In genomic region chr11:73275381-73275750, GRCh38 we compare ENCODE assay signal across 15 cellular contexts. TPM values are rescaled to one million over a fixed set of nuclear protein-coding genes. Genes with fewer than 3 reads are reported as not detected.
"Had no signal": no experiment of that assay in that cellular context is flagged by ENCODE, and none has a peak within 500 bp of the region (broad histone marks: within the 10 kb centered on the region; RNA-seq: fewer than 3 reads in every experiment).

No MANE protein-coding gene starts in this region.

- H3K36me3 Mint-ChIP-seq: stimulated activated memory B cell treated with anti-CD40 and anti-IgM and Interleukin-4, amounts not matched to agents 10 μg/mL and 1 μg/mL and 100 μg/mL, for 72 hours had no signal

- H3K27ac Mint-ChIP-seq: activated CD4-positive, alpha-beta memory T cell treated with anti-CD3 and anti-CD28 coated beads, Interleukin-2, amount 10 ng/mL, durations not matched to agents 7 days and 5 days; activated T-cell treated with anti-CD3 and anti-CD28 coated beads, Interleukin-2, amount 50 U/mL, for 72 hours; effector memory CD8-positive, alpha-beta T cell; nephron; stimulated activated memory B cell treated with anti-CD40 and anti-IgM and Interleukin-4, amounts not matched to agents 10 μg/mL and 1 μg/mL and 100 μg/mL, for 72 hours had no signal

- H3K4me3 Mint-ChIP-seq: activated CD4-positive, alpha-beta memory T cell treated with anti-CD3 and anti-CD28 coated beads, Interleukin-2, amount 10 ng/mL, durations not matched to agents 7 days and 5 days; activated T-cell treated with anti-CD3 and anti-CD28 coated beads, Interleukin-2, amount 50 U/mL, for 72 hours; central memory CD8-positive, alpha-beta T cell; effector memory CD8-positive, alpha-beta T cell; nephron; stimulated activated memory B cell treated with anti-CD40 and anti-IgM and Interleukin-4, amounts not matched to agents 10 μg/mL and 1 μg/mL and 100 μg/mL, for 72 hours had no signal

- ATAC-seq: activated T-cell treated with anti-CD3 and anti-CD28 coated beads, Interleukin-2, amount 50 U/mL, for 72 hours; effector memory CD8-positive, alpha-beta T cell; lower lobe of right lung; stimulated activated memory B cell treated with anti-CD40 and anti-IgM and Interleukin-4, amounts not matched to agents 10 μg/mL and 1 μg/mL and 100 μg/mL, for 72 hours had no signal

- H3K4me1 Mint-ChIP-seq: activated CD4-positive, alpha-beta memory T cell treated with anti-CD3 and anti-CD28 coated beads, Interleukin-2, amount 10 ng/mL, durations not matched to agents 7 days and 5 days; central memory CD8-positive, alpha-beta T cell had no signal

- H3K36me3 ChIP-seq: adrenal gland, lower lobe of right lung, tibial nerve had no signal

- H3K27ac ChIP-seq: lower lobe of right lung had no signal

- H3K9me3 Mint-ChIP-seq: activated CD4-positive, alpha-beta memory T cell treated with anti-CD3 and anti-CD28 coated beads, Interleukin-2, amount 10 ng/mL, durations not matched to agents 7 days and 5 days; activated T-cell treated with anti-CD3 and anti-CD28 coated beads, Interleukin-2, amount 50 U/mL, for 72 hours; central memory CD8-positive, alpha-beta T cell; effector memory CD8-positive, alpha-beta T cell; nephron; stimulated activated memory B cell treated with anti-CD40 and anti-IgM and Interleukin-4, amounts not matched to agents 10 μg/mL and 1 μg/mL and 100 μg/mL, for 72 hours had no signal

- H3K4me2 ChIP-seq: smooth muscle cell had no signal

- DNase-seq: activated CD4-positive, alpha-beta memory T cell treated with anti-CD3 and anti-CD28 coated beads, Interleukin-2, amount 10 ng/mL, durations not matched to agents 7 days and 5 days; activated CD4-positive, alpha-beta T cell treated with anti-CD3 and anti-CD28 coated beads for 1 hour; activated naive CD4-positive, alpha-beta T cell; activated T-cell treated with anti-CD3 and anti-CD28 coated beads, Interleukin-2, amount 50 U/mL, for 72 hours; effector memory CD8-positive, alpha-beta T cell; hypothalamus; lower lobe of right lung; SHP77 had no signal

- H3K4me3 ChIP-seq: smooth muscle cell had no signal

- H3K27me3 ChIP-seq: adrenal gland, tibial nerve had no signal

RNA-seq across cellular contexts. Expression of gene P2RY6, which starts 3.2 kb away (rescaled TPM):
- total RNA-seq: activated CD4-positive, alpha-beta memory T cell treated with anti-CD3 and anti-CD28 coated beads, Interleukin-2, amount 10 ng/mL, durations not matched to agents 7 days and 5 days; activated T-cell treated with anti-CD3 and anti-CD28 coated beads, Interleukin-2, amount 50 U/mL, for 72 hours; T-helper 2 cell treated with Interferon-gamma antibody and Interleukin-4, amounts not matched to agents 100 ng/mL and 5 ng/mL, for 36 hours had no signal

RNA-seq across cellular contexts. Expression of gene P2RY2, which starts 57.3 kb away (rescaled TPM):
- total RNA-seq: activated CD4-positive, alpha-beta memory T cell treated with anti-CD3 and anti-CD28 coated beads, Interleukin-2, amount 10 ng/mL, durations not matched to agents 7 days and 5 days; activated T-cell treated with anti-CD3 and anti-CD28 coated beads, Interleukin-2, amount 50 U/mL, for 72 hours had no signal
- polyA plus RNA-seq: smooth muscle cell had no signal
